In the genomic region with DNA sequence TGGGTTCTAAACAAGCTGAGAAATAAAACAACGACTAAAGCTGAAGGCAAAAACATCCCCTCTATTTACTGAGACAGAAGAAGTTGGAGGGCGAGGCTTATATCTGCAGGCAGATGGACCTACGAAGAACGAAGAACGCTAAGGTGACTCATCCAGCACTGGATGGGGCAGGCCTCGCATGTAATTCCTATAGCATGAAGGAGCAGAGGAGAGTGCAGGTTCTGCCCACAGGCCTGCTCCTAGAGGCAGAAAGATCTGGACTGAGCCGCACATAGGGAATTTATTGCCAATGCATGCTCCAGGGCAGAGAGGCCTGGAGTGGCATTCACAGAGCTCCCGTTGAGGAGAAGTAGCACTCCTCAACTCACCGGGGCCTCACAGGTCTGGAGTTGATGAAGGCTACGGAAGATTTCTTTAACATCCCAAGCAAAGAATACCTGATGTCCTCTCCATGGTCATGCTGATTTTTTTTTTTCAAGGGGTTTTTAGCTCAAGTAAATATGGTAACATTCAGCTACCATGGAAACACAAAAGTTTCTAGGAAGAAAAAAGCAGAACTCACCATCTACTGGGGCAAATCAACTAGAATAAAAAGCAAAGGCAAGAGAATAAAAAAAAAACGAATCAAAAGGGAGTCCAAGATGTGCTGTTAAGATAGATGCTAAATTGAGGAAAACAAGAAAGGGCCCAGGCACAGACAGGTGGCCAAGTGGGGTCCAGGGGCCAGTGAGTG, we compare ENCODE assay signal across 20 cellular contexts. TPM values are rescaled to one million over a fixed set of nuclear protein-coding genes. Genes with fewer than 3 reads are reported as not detected.
DNase-seq lines count a peak whose midpoint lies in the region; ATAC-seq and TF ChIP-seq lines count a peak whose summit lies in the region.
"Had no signal": no experiment of that assay in that cellular context is flagged by ENCODE, and none has a peak within 500 bp of the region (broad histone marks: within the 10 kb centered on the region; RNA-seq: fewer than 3 reads in every experiment).

No MANE protein-coding gene starts in this region.

- peaks cover 6% of the 10 kb centered on the region for H3K9me3 Mint-ChIP-seq in WTC11
- H3K9me3 Mint-ChIP-seq in activated naive CD8-positive, alpha-beta T cell treated with anti-CD3 and anti-CD28 coated beads for 36 hours, result peaks cover 4% of the 10 kb centered on the region
- peaks cover 0 to 2% (median 0%) of the 10 kb centered on the region in 6 donors for H3K9me3 Mint-ChIP-seq in immature natural killer cell
- H3K9me3 Mint-ChIP-seq: stimulated activated naive CD8-positive, alpha-beta T cell treated with anti-CD3 and anti-CD28 coated beads, Interleukin-15, Interleukin-2, amounts not matched to agents 100 ng/mL and 50 ng/mL, for 24 hours had no signal

- peak; percentile 45 for ATAC-seq in WTC11
- no peak for ATAC-seq in HG03521 (IDR thresholded peaks at IDR 0.05; ENCODE audit: unreplicated experiment)
- ATAC-seq: activated T-cell treated with anti-CD3 and anti-CD28 coated beads, Interleukin-2, amount 50 U/mL, for 72 hours had no signal

- peak; percentile 35 for DNase-seq in Daoy (ENCODE audit: low read depth)
- DNase-seq in Kasumi-1 (lab: John Stamatoyannopoulos, UW), result peak; percentile 0 to 1
- DNase-seq in WTC11 (ENCODE audit: low spot score), result no peak
- DNase-seq in iris pigment epithelial cell (ENCODE audit: low read depth), result peak; percentile 82
- no peak for DNase-seq in SK-N-DZ (ENCODE audit: low spot score)
- no peak for DNase-seq in activated naive CD8-positive, alpha-beta T cell treated with anti-CD3 and anti-CD28 coated beads for 36 hours
- DNase-seq in immature natural killer cell, result no peak
- DNase-seq: activated CD4-positive, alpha-beta T cell treated with anti-CD3 and anti-CD28 coated beads, Interleukin-2, amount 50 U/mL, for 48 hours; activated T-cell treated with anti-CD3 and anti-CD28 coated beads, Interleukin-2, amount 50 U/mL, for 72 hours; cerebellar nuclear complex; glutamatergic neuron; HCEC 1CT; KG1; kidney glomerular epithelial cell; NCI-H146; NCI-H510A; small intestine; uterus had no signal

- POLR2A ChIA-PET in WTC11 (lab: Charles Lee), result interaction anchor here (0.8 kb wide), 1 partner anchor 10 kb away, joined by 3 read pairs; a partner anchor contains a TSS

- no peak for TF ChIP-seq CTCF in WTC11 (IDR thresholded peaks at IDR 0.05)

- H3K4me1 Mint-ChIP-seq in WTC11, result peaks cover 14% of the 10 kb centered on the region
- peaks cover 8% of the 10 kb centered on the region for H3K4me1 Mint-ChIP-seq in activated naive CD8-positive, alpha-beta T cell treated with anti-CD3 and anti-CD28 coated beads for 36 hours
- no peaks in the 10 kb centered on the region for H3K4me1 Mint-ChIP-seq in immature natural killer cell

- H3K27me3 Mint-ChIP-seq in WTC11 (ENCODE audit: low read depth) (no peaks in the 10 kb centered on the region), immature natural killer cell (ENCODE audit: low read depth in 3 of 3) (peaks cover 0 to 3% (median 2%) of the 10 kb centered on the region in 3 donors)
- no peaks in the 10 kb centered on the region for H3K27me3 Mint-ChIP-seq in activated naive CD8-positive, alpha-beta T cell treated with anti-CD3 and anti-CD28 coated beads for 36 hours
- H3K27me3 Mint-ChIP-seq: stimulated activated naive CD8-positive, alpha-beta T cell treated with anti-CD3 and anti-CD28 coated beads, Interleukin-15, Interleukin-2, amounts not matched to agents 100 ng/mL and 50 ng/mL, for 24 hours had no signal

- no peak overlapping the region for H3K27ac Mint-ChIP-seq in WTC11
- H3K27ac Mint-ChIP-seq in activated naive CD8-positive, alpha-beta T cell treated with anti-CD3 and anti-CD28 coated beads for 36 hours, result no peak overlapping the region
- H3K27ac Mint-ChIP-seq in immature natural killer cell, result no peak overlapping the region
- H3K27ac Mint-ChIP-seq: activated T-cell treated with anti-CD3 and anti-CD28 coated beads, Interleukin-2, amount 50 U/mL, for 72 hours; stimulated activated naive CD8-positive, alpha-beta T cell treated with anti-CD3 and anti-CD28 coated beads, Interleukin-15, Interleukin-2, amounts not matched to agents 100 ng/mL and 50 ng/mL, for 24 hours had no signal

- no peak overlapping the region for H3K4me3 Mint-ChIP-seq in WTC11
- H3K4me3 Mint-ChIP-seq in activated naive CD8-positive, alpha-beta T cell treated with anti-CD3 and anti-CD28 coated beads for 36 hours, result no peak overlapping the region
- H3K4me3 Mint-ChIP-seq in immature natural killer cell, result no peak overlapping the region
- H3K4me3 Mint-ChIP-seq: activated T-cell treated with anti-CD3 and anti-CD28 coated beads, Interleukin-2, amount 50 U/mL, for 72 hours; stimulated activated naive CD8-positive, alpha-beta T cell treated with anti-CD3 and anti-CD28 coated beads, Interleukin-15, Interleukin-2, amounts not matched to agents 100 ng/mL and 50 ng/mL, for 24 hours had no signal

- CTCF ChIA-PET in WTC11 (lab: Charles Lee), result interaction anchor here (1.3 to 2.5 kb wide), 2 partner anchors 8 to 56 kb away, joined by 3 to 10 read pairs; no protein-coding TSS in a partner anchor

- no peaks in the 10 kb centered on the region; the same call in 1 of the 2 replicates for H3K36me3 Mint-ChIP-seq in WTC11
- H3K36me3 Mint-ChIP-seq in activated naive CD8-positive, alpha-beta T cell treated with anti-CD3 and anti-CD28 coated beads for 36 hours, result no peaks in the 10 kb centered on the region
- H3K36me3 Mint-ChIP-seq in immature natural killer cell, result no peaks in the 10 kb centered on the region

TF ChIP-seq in WTC11, 78 proteins besides CTCF, POLR2A, EP300 and RAD21:
- no peak for TF ChIP-seq CREB1 (CRISPR knock-in tag; IDR thresholded peaks at IDR 0.05)
- TF ChIP-seq ZNF219 (CRISPR knock-in tag; IDR thresholded peaks at IDR 0.05; ENCODE audit: borderline replicate concordance), result no peak
- TF ChIP-seq PRRX2 (CRISPR knock-in tag; IDR thresholded peaks at IDR 0.05), result no peak
- TF ChIP-seq, protein P1, sequence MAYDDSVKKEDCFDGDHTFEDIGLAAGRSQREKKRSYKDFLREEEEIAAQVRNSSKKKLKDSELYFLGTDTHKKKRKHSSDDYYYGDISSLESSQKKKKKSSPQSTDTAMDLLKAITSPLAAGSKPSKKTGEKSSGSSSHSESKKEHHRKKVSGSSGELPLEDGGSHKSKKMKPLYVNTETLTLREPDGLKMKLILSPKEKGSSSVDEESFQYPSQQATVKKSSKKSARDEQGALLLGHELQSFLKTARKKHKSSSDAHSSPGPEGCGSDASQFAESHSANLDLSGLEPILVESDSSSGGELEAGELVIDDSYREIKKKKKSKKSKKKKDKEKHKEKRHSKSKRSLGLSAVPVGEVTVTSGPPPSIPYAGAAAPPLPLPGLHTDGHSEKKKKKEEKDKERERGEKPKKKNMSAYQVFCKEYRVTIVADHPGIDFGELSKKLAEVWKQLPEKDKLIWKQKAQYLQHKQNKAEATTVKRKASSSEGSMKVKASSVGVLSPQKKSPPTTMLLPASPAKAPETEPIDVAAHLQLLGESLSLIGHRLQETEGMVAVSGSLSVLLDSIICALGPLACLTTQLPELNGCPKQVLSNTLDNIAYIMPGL (CRISPR knock-in tag; IDR thresholded peaks at IDR 0.05), result no peak
- no peak for TF ChIP-seq JUN (CRISPR knock-in tag; IDR thresholded peaks at IDR 0.05)
- TF ChIP-seq, protein P2, sequence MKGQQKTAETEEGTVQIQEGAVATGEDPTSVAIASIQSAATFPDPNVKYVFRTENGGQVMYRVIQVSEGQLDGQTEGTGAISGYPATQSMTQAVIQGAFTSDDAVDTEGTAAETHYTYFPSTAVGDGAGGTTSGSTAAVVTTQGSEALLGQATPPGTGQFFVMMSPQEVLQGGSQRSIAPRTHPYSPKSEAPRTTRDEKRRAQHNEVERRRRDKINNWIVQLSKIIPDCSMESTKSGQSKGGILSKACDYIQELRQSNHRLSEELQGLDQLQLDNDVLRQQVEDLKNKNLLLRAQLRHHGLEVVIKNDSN (CRISPR knock-in tag; IDR thresholded peaks at IDR 0.05), result no peak
- TF ChIP-seq, protein P3, sequence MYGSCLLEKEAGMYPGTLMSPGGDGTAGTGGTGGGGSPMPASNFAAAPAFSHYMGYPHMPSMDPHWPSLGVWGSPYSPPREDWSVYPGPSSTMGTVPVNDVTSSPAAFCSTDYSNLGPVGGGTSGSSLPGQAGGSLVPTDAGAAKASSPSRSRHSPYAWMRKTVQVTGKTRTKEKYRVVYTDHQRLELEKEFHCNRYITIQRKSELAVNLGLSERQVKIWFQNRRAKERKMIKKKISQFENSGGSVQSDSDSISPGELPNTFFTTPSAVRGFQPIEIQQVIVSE (CRISPR knock-in tag; IDR thresholded peaks at IDR 0.05; ENCODE audit: borderline replicate concordance), result no peak
- TF ChIP-seq FOXK1 (CRISPR knock-in tag; IDR thresholded peaks at IDR 0.05), result no peak

RNA-seq across cellular contexts. Expression of a gene that starts 10.4 kb away (rescaled TPM):
- 16.9 and 24.1 TPM in 2 replicates for total RNA-seq in Daoy (2014; rRNA removed; shearing (Covaris generic))
- 56.0 to 57.6 TPM (median 56.4 TPM) in 3 replicates for total RNA-seq in WTC11 (2021)
- polyA plus RNA-seq in SK-N-DZ (2014; cell fraction: cytosol; rRNA removed), result 57.6 and 69.6 TPM in 2 replicates
- polyA plus RNA-seq in SK-N-DZ (2014; cell fraction: nucleus; rRNA removed), result 21.4 and 29.1 TPM in 2 replicates
- 10 to 100 TPM; 33.7 to 39.2 TPM for total RNA-seq in activated naive CD8-positive, alpha-beta T cell treated with anti-CD3 and anti-CD28 coated beads for 36 hours
- 10 to 100 TPM; 24.5 to 33.1 (median 24.6) TPM for polyA plus RNA-seq in immature natural killer cell

Comparison
In these comparisons a context has a peak if more than half of its experiments do, and no peak if none do; other contexts are left out.
1. DNase-seq: peak in Daoy (single experiment), Kasumi-1 (2 of 2) and iris pigment epithelial cell (single experiment); none in WTC11 (single experiment), SK-N-DZ (single experiment), activated naive CD8-positive, alpha-beta T cell treated with anti-CD3 and anti-CD28 coated beads for 36 hours (single experiment) and immature natural killer cell (0 of 3).